ENCODE assay signal across 8 cellular contexts in genomic region chr22:47213571-47214230, GRCh38.
DNase-seq lines count a peak whose midpoint lies in the region; ATAC-seq and TF ChIP-seq lines count a peak whose summit lies in the region.

No MANE protein-coding gene starts in this region.

- no peaks in the 10 kb centered on the region for H3K4me1 ChIP-seq in esophagus muscularis mucosa

- H3K36me3 ChIP-seq in esophagus muscularis mucosa, result no peaks in the 10 kb centered on the region

- TF ChIP-seq CTCF in esophagus muscularis mucosa (IDR thresholded peaks at IDR 0.05), result peak; percentile 39 to 62 (median 40)

- WGBS in esophagus muscularis mucosa, result 71% methylated on average over 13 of the region's 16 CpGs

- H3K27ac ChIP-seq in esophagus muscularis mucosa (replicated peaks in 1 of 4), result no peak overlapping the region

- peak; percentile 17 for DNase-seq in Daoy (ENCODE audit: low read depth)
- peak; percentile 18 for DNase-seq in LHCN-M2 (ENCODE audit: low read depth)
- DNase-seq in activated CD4-positive, alpha-beta T cell treated with anti-CD3 and anti-CD28 coated beads, Interleukin-2, amount 50 U/mL, for 24 hours (ENCODE audit: low read depth in 1 of 2, low spot score in 1 of 2), result peak; percentile 12 to 13
- DNase-seq in esophagus muscularis mucosa (ENCODE audit: extremely low spot score), result no peak
- DNase-seq in stimulated activated CD4-positive, alpha-beta T cell treated with anti-CD3 and anti-CD28 coated beads, Interleukin-15, amount 100 ng/mL, for 24 hours, result peak; percentile 71
- DNase-seq in amniotic stem cell (lab: John Stamatoyannopoulos, UW), result no peak
- DNase-seq in hippocampal formation (lab: John Stamatoyannopoulos, UW), result no peak

- TF ChIP-seq POLR2A in esophagus muscularis mucosa (IDR thresholded peaks at IDR 0.05; ENCODE audit: low read depth), result no peak

- peaks cover 0 to 5% (median 0%) of the 10 kb centered on the region in 4 donors for H3K27me3 ChIP-seq in esophagus muscularis mucosa

- no peak for ATAC-seq in HG02798 (IDR thresholded peaks at IDR 0.05; ENCODE audit: poor library complexity, unreplicated experiment)

- intact Hi-C loops in esophagus muscularis mucosa (cut with DNase I), result no loop called here

- no peak overlapping the region for H3K4me3 ChIP-seq in esophagus muscularis mucosa

- H3K9me3 ChIP-seq in esophagus muscularis mucosa, result no peaks in the 10 kb centered on the region

- no peak for TF ChIP-seq EP300 in esophagus muscularis mucosa (IDR thresholded peaks at IDR 0.05)

Comparison
In these comparisons a context has a peak if more than half of its experiments do, and no peak if none do; other contexts are left out.
1. DNase-seq: peak in Daoy (single experiment), LHCN-M2 (single experiment), activated CD4-positive, alpha-beta T cell treated with anti-CD3 and anti-CD28 coated beads, Interleukin-2, amount 50 U/mL, for 24 hours (2 of 2) and stimulated activated CD4-positive, alpha-beta T cell treated with anti-CD3 and anti-CD28 coated beads, Interleukin-15, amount 100 ng/mL, for 24 hours (single experiment); none in esophagus muscularis mucosa (single experiment), amniotic stem cell (single experiment) and hippocampal formation (0 of 2).